8 cellular contexts compared by ENCODE assay signal in the genomic region with DNA sequence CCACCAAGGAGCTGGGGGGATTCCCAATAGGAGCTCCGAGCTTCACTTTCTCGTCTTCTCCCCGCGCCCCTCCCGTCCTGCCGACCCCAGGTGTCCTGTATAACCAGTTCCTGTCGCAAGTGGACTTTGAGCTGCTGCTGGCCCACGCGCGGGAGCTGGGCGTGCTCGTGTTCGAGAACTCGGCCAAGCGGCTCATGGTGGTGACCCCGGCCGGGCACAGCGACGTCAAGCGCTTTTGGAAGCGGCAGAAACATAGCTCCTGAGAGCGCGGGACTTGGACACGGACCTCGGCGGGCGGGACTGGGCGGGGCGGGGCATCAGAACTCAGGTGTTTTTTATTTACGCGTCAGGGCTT. TPM values are rescaled to one million over a fixed set of nuclear protein-coding genes. Genes with fewer than 3 reads are reported as not detected.
DNase-seq lines count a peak whose midpoint lies in the region; ATAC-seq and TF ChIP-seq lines count a peak whose summit lies in the region.

No MANE protein-coding gene starts in this region.

- in situ Hi-C loops in astrocyte of the cerebellum (cut with HindIII; ENCODE audit: low sequenced_read_pairs), result no loop called here

- H3K36me3 ChIP-seq in right lobe of liver, result peaks cover 0 to 34% (median 11%) of the 10 kb centered on the region in 4 donors
- H3K36me3 ChIP-seq in tibial artery, result peaks cover 14 to 52% (median 44%) of the 10 kb centered on the region in 3 donors

- ATAC-seq in right lobe of liver, result peak; percentile 66 to 81 (median 79)

- peaks cover 22% of the 10 kb centered on the region for H3K36me3 Mint-ChIP-seq in activated naive CD4-positive, alpha-beta T cell treated with anti-CD3 and anti-CD28 coated beads, Interleukin-2, amount 50 U/mL, for 24 hours

- H3K27ac ChIP-seq in right lobe of liver (peak overlapping the region; percentile 87 to 96 (median 94)), tibial artery (peak overlapping the region; percentile 85 to 87)

- peak overlapping the region; percentile 35 for H3K27ac Mint-ChIP-seq in activated naive CD4-positive, alpha-beta T cell treated with anti-CD3 and anti-CD28 coated beads, Interleukin-2, amount 50 U/mL, for 24 hours

- H3K9me3 ChIP-seq in right lobe of liver (no peaks in the 10 kb centered on the region), tibial artery (no peaks in the 10 kb centered on the region)

- WGBS in right lobe of liver (ENCODE audit: insufficient coverage, low coverage, low lambda C conversion rate, missing lambda C conversion rate), result 10% methylated on average over 9 of the region's 31 CpGs

- peak overlapping the region; percentile 55 for H3K4me3 ChIP-seq in astrocyte of the cerebellum (ENCODE audit: low read depth, low read length)
- H3K4me3 ChIP-seq in right lobe of liver, result peak overlapping the region; percentile 63 to 91 (median 78)
- H3K4me3 ChIP-seq in tibial artery, result peak overlapping the region; percentile 53 to 63

- peaks cover 49% of the 10 kb centered on the region for H3K4me1 Mint-ChIP-seq in activated naive CD4-positive, alpha-beta T cell treated with anti-CD3 and anti-CD28 coated beads, Interleukin-2, amount 50 U/mL, for 24 hours

- intact Hi-C loops in right lobe of liver (cut with DNase I), result no loop called here
- intact Hi-C loops in tibial artery (cut with DNase I; ENCODE audit: low total_unique reads), result loop anchor here (2.0 kb wide), 2 partner anchors 173 to 419 kb away; no protein-coding TSS in a partner anchor

- TF ChIP-seq CTCF in astrocyte of the cerebellum (IDR thresholded peaks at IDR 0.05; ENCODE audit: low read depth, low read length, missing control alignments), result no peak
- no peak for TF ChIP-seq CTCF in right lobe of liver (IDR thresholded peaks at IDR 0.05)
- TF ChIP-seq CTCF in tibial artery (IDR thresholded peaks at IDR 0.05), result no peak

- TF ChIP-seq POLR2A in right lobe of liver (IDR thresholded peaks at IDR 0.05), result no peak

- no peak for DNase-seq in activated naive CD4-positive, alpha-beta T cell (lab: John Stamatoyannopoulos, UW)
- DNase-seq in astrocyte of the cerebellum (ENCODE audit: low read depth), result no peak
- DNase-seq in right lobe of liver, result peak in 2 of 3 donors; percentile 93 to 94
- no peak for DNase-seq in tibial artery
- no peak for DNase-seq in stimulated activated CD4-positive, alpha-beta T cell treated with anti-CD3 and anti-CD28 coated beads, Interleukin-2, amount 100 ng/mL, for 48 hours
- DNase-seq in stimulated activated CD4-positive, alpha-beta T cell treated with anti-CD3 and anti-CD28 coated beads, Interleukin-1b, Interleukin-23, amount 100 ng/mL, for 48 hours, result no peak
- no peak for DNase-seq in activated gamma-delta T cell (lab: John Stamatoyannopoulos, UW)

- H3K4me3 Mint-ChIP-seq in activated naive CD4-positive, alpha-beta T cell treated with anti-CD3 and anti-CD28 coated beads, Interleukin-2, amount 50 U/mL, for 24 hours, result peak overlapping the region; percentile 88

- H3K9me3 Mint-ChIP-seq in activated naive CD4-positive, alpha-beta T cell treated with anti-CD3 and anti-CD28 coated beads, Interleukin-2, amount 50 U/mL, for 24 hours, result no peaks in the 10 kb centered on the region

- H3K27me3 Mint-ChIP-seq in activated naive CD4-positive, alpha-beta T cell treated with anti-CD3 and anti-CD28 coated beads, Interleukin-2, amount 50 U/mL, for 24 hours, result no peaks in the 10 kb centered on the region

- H3K27me3 ChIP-seq in right lobe of liver (no peaks in the 10 kb centered on the region), tibial artery (no peaks in the 10 kb centered on the region)

- H3K4me1 ChIP-seq in right lobe of liver (peaks cover 0 to 28% (median 12%) of the 10 kb centered on the region in 4 donors), tibial artery (peaks cover 0 to 44% (median 31%) of the 10 kb centered on the region in 4 donors)

RNA-seq across cellular contexts. Expression of gene VARS2, which starts 0.3 kb away (rescaled TPM):
- total RNA-seq in right lobe of liver, result 10 to 100 TPM; 21.5 to 36.1 (median 25.9) TPM

RNA-seq across cellular contexts. Expression of gene GTF2H4, which starts 5.7 kb away (rescaled TPM):
- 10 to 100 TPM in 4 of 6 experiments, 1 to 10 TPM in 2; 3.6 to 21.1 (median 17.3) TPM for total RNA-seq in right lobe of liver

RNA-seq across cellular contexts. Expression of gene SFTA2, which starts 18.3 kb away (rescaled TPM):
- not detected for total RNA-seq in right lobe of liver

RNA-seq across cellular contexts. Expression of gene MUCL3, which starts 27.1 kb away (rescaled TPM):
- total RNA-seq in right lobe of liver, result not detected

RNA-seq across cellular contexts. Expression of gene DDR1, which starts 29.4 kb away (rescaled TPM):
- total RNA-seq in right lobe of liver, result 1 to 10 TPM; 3.2 to 9.9 (median 5.0) TPM

Comparison
In these comparisons a context has a peak if more than half of its experiments do, and no peak if none do; other contexts are left out.
1. DNase-seq: peak in right lobe of liver (2 of 3); none in activated naive CD4-positive, alpha-beta T cell (0 of 4), astrocyte of the cerebellum (single experiment), tibial artery (0 of 2), stimulated activated CD4-positive, alpha-beta T cell treated with anti-CD3 and anti-CD28 coated beads, Interleukin-2, amount 100 ng/mL, for 48 hours (0 of 2), stimulated activated CD4-positive, alpha-beta T cell treated with anti-CD3 and anti-CD28 coated beads, Interleukin-1b, Interleukin-23, amount 100 ng/mL, for 48 hours (single experiment) and activated gamma-delta T cell (single experiment).
2. Peak in every context shown above with its lines, with median percentiles within 50 percentile points of each other: H3K4me3 ChIP-seq.